ENCODE assay signal across 8 cellular contexts in genomic region chr16:53433930-53434435, GRCh38. TPM values are rescaled to one million over a fixed set of nuclear protein-coding genes. Genes with fewer than 3 reads are reported as not detected.
DNase-seq lines count a peak whose midpoint lies in the region; TF ChIP-seq lines count a peak whose summit lies in the region.

No MANE protein-coding gene starts in this region.

- H3K36me3 ChIP-seq in GM23248 (ENCODE audit: low read depth): no peaks in the 10 kb centered on the region
- H3K36me3 ChIP-seq in ovary: no peaks in the 10 kb centered on the region

- intact Hi-C loops in ovary (cut with DNase I): loop anchor here in 1 of 4 donors (10.0 kb wide), 1 partner anchor 379 kb away; the partner anchor contains the start of genes CHD9 and CHD9NB

- H3K27me3 ChIP-seq in GM23248 (replicated peaks; ENCODE audit: insufficient read depth) (no peaks in the 10 kb centered on the region), ovary (no peaks in the 10 kb centered on the region)

- peaks cover 40% of the 10 kb centered on the region for H3K79me2 ChIP-seq in GM23248 (ENCODE audit: insufficient read depth)

- peaks cover 10% of the 10 kb centered on the region for H3F3A ChIP-seq in GM23248 (ENCODE audit: insufficient read depth)

- TF ChIP-seq POLR2A in ovary (IDR thresholded peaks at IDR 0.05): no peak

- TF ChIP-seq CTCF in WI38 (IDR thresholded peaks at IDR 0.05; ENCODE audit: low read depth, low read length): no peak
- no peak for TF ChIP-seq CTCF in fibroblast of villous mesenchyme (IDR thresholded peaks at IDR 0.05; ENCODE audit: insufficient read depth, low read depth, low read length)
- TF ChIP-seq CTCF in ovary (IDR thresholded peaks at IDR 0.05): no peak
- no peak for TF ChIP-seq CTCF in GM13976 (IDR thresholded peaks at IDR 0.05; ENCODE audit: borderline replicate concordance, control extremely low read depth, extremely low read depth, insufficient read depth, missing control alignments)

- H3K9ac ChIP-seq in GM23248: peak overlapping the region; percentile 91

- H3K27ac ChIP-seq in GM23248 (0 out of 2 replicates have a peak overlapping the region, but pooled peaks have one; percentile 83), ovary (peak overlapping the region in 1 of 2 donors; percentile 90)

- peak overlapping the region; percentile 100 for H2AFZ ChIP-seq in GM23248

- H3K4me3 ChIP-seq in GM23248 (peak overlapping the region; percentile 81), WI38 (ENCODE audit: low read depth, low read length) (peak overlapping the region; percentile 94), fibroblast of villous mesenchyme (ENCODE audit: low read depth, low read length) (peak overlapping the region; percentile 97), ovary (peak overlapping the region; percentile 83)

- DNase-seq in AML-193 (lab: John Stamatoyannopoulos, UW): peak; percentile 48 to 64
- no peak for DNase-seq in GM23248
- peak; percentile 85 for DNase-seq in fibroblast of villous mesenchyme (ENCODE audit: low read depth)
- peak in 2 of 5 donors; percentile 81 to 84 for DNase-seq in ovary
- no peak for DNase-seq in GM13976 (ENCODE audit: low spot score)
- DNase-seq in NCI-H1048 (lab: John Stamatoyannopoulos, UW): no peak
- no peak for DNase-seq in NCI-H187 treated with DMSO at 0.1 percent for 48 hours (lab: John Stamatoyannopoulos, UW)

- H3K4me1 ChIP-seq in GM23248 (ENCODE audit: insufficient read depth) (peaks cover 8% of the 10 kb centered on the region), ovary (ENCODE audit: insufficient read depth) (no peaks in the 10 kb centered on the region)

- no peak for TF ChIP-seq EP300 in ovary (IDR thresholded peaks at IDR 0.05)

- peak overlapping the region; percentile 79 for H3K4me2 ChIP-seq in GM23248 (ENCODE audit: unreplicated experiment)

- H3K9me2 ChIP-seq in GM23248 (ENCODE audit: insufficient read depth): no peaks in the 10 kb centered on the region

- 20 to 25% methylated on average over 18 of the region's 18 CpGs for WGBS in GM23248 (ENCODE audit: low coverage in 1 of 2, low lambda C conversion rate in 2 of 2, missing lambda C conversion rate in 2 of 2), 2 experiments
- WGBS in ovary, 3 donors: 12 to 18% (median 17%) methylated on average over 14 to 18 of the region's 18 CpGs

- H3K9me3 ChIP-seq in GM23248 (ENCODE audit: low read depth) (no peaks in the 10 kb centered on the region), ovary (peaks cover 0 to 6% of the 10 kb centered on the region in 2 donors)

- in situ Hi-C loops in GM23248 (cut with MboI): no loop called here
- in situ Hi-C loops in GM13976 (cut with MboI; ENCODE audit: low sequenced_read_pairs, unreplicated experiment): no loop called here

- no peaks in the 10 kb centered on the region for H4K20me1 ChIP-seq in GM23248 (ENCODE audit: insufficient read depth)

RNA-seq across cellular contexts. Expression of gene RBL2, which starts 0.3 kb away (rescaled TPM):
- 42.0 and 44.5 TPM in 2 replicates for total RNA-seq in GM23248 (2014; rRNA removed; shearing (Covaris generic))
- polyA plus RNA-seq in GM23248 (2016; fragmentation: Nextera tagmentation; extraction: Ambion mirVana) (30.9 and 32.2 TPM in 2 replicates), ovary (10 to 100 TPM; 49.8 to 73.7 TPM)
- total RNA-seq in fibroblast of villous mesenchyme (35.1 and 49.7 TPM in 2 replicates), ovary (10 to 100 TPM; 48.0 to 88.7 (median 71.7) TPM)

Comparison
In these comparisons a context has a peak if more than half of its experiments do, and no peak if none do; other contexts are left out.
1. DNase-seq: peak in AML-193 (2 of 2) and fibroblast of villous mesenchyme (single experiment); none in GM23248 (single experiment), GM13976 (single experiment), NCI-H1048 (single experiment) and NCI-H187 treated with DMSO at 0.1 percent for 48 hours (single experiment).
2. Peak in every context shown above with its lines, with median percentiles within 50 percentile points of each other: H3K4me3 ChIP-seq.